Comparison of ENCODE assay signal across 18 cellular contexts in genomic region chr5:71384706-71385105, GRCh38.
"Had no signal": no experiment of that assay in that cellular context is flagged by ENCODE, and none has a peak within 500 bp of the region (broad histone marks: within the 10 kb centered on the region; RNA-seq: fewer than 3 reads in every experiment).

No MANE protein-coding gene starts in this region.

- DNase-seq: colonic mucosa; cortex of kidney; effector CD8-positive, alpha-beta T cell; effector memory CD8-positive, alpha-beta T cell; foreskin keratinocyte; heart left ventricle; hippocampal formation; left cardiac atrium; left lung; left ventricle myocardium superior; lower lobe of right lung; mesenchymal stem cell; midbrain; naive thymus-derived CD4-positive, alpha-beta T cell; natural killer cell had no signal

- H3K36me3 ChIP-seq: colonic mucosa, esophagus muscularis mucosa, gastroesophageal sphincter, heart left ventricle, left lung, lower lobe of right lung had no signal

- H3K4me3 ChIP-seq: colonic mucosa, esophagus muscularis mucosa, gastroesophageal sphincter, heart left ventricle, left lung, lower lobe of right lung had no signal

- H3K27ac ChIP-seq: colonic mucosa, esophagus muscularis mucosa, foreskin keratinocyte, gastroesophageal sphincter, heart left ventricle, left lung, lower lobe of right lung had no signal

- ATAC-seq: effector memory CD8-positive, alpha-beta T cell; foreskin keratinocyte; gastroesophageal sphincter; heart left ventricle; left lung; left ventricle myocardium superior; lower lobe of right lung; naive thymus-derived CD4-positive, alpha-beta T cell; natural killer cell had no signal

- FAIRE-seq: islet of Langerhans had no signal

- H3K4me1 ChIP-seq: colonic mucosa, esophagus muscularis mucosa, foreskin keratinocyte, gastroesophageal sphincter, left lung, lower lobe of right lung had no signal

- H3K27me3 ChIP-seq: colonic mucosa, esophagus muscularis mucosa, gastroesophageal sphincter, heart left ventricle, left lung had no signal

- H3K9me3 ChIP-seq: colonic mucosa, esophagus muscularis mucosa, gastroesophageal sphincter, heart left ventricle, left lung, lower lobe of right lung had no signal
